ENCODE assay signal across 7 cellular contexts in the genomic region with DNA sequence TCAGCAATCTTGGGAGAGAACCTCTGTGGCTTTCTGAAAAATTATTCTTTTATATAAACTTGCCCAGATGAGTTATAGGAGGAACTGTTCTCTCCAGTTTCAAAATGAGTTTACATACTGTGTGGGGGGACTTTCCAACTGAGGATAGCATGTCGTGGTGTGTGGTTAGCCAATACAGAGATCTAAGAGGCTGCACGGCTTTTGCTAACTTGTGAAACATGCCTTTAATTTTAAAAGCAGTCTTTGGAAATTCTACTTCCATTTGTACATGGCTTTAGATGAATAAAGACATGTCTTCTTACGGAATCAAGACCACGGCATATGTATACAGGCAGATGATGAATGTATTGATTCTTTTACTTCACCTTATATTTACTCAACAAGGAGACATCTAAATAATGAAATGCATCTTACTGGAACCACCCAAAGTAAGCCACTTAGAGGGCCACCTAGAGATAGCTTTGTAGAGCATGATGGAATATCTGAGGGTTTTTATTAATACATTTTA. TPM values are rescaled to one million over a fixed set of nuclear protein-coding genes. Genes with fewer than 3 reads are reported as not detected.
DNase-seq lines count a peak whose midpoint lies in the region; ATAC-seq and TF ChIP-seq lines count a peak whose summit lies in the region.

No MANE protein-coding gene starts in this region.

- H3K27ac ChIP-seq in lower lobe of right lung: no peak overlapping the region

- CTCF ChIA-PET in activated B cell treated with CpG ODN at 0.5 μM for 24 hours (lab: Charles Lee): interaction anchor here (1.0 to 1.7 kb wide), 3 partner anchors 22 to 230 kb away, joined by 3 to 4 read pairs (median 3); no protein-coding TSS in a partner anchor

- POLR2A ChIA-PET in activated B cell treated with CpG ODN at 0.5 μM for 24 hours (lab: Charles Lee): interaction anchor here (0.8 to 2.8 kb wide), 9 partner anchors 9 to 227 kb away, joined by 4 to 28 read pairs (median 10); a partner anchor contains a TSS

- no peaks in the 10 kb centered on the region for H3K9me3 ChIP-seq in lower lobe of right lung

- no peak for TF ChIP-seq CTCF in activated B cell treated with CpG ODN at 0.5 μM for 24 hours (IDR thresholded peaks at IDR 0.05)
- no peak for TF ChIP-seq CTCF in lower lobe of right lung (IDR thresholded peaks at IDR 0.05)

- no peaks in the 10 kb centered on the region for H3K9me3 Mint-ChIP-seq in activated B cell treated with CpG ODN at 0.5 μM for 24 hours

- H3K27me3 Mint-ChIP-seq in activated B cell treated with CpG ODN at 0.5 μM for 24 hours: no peaks in the 10 kb centered on the region

- H3K36me3 Mint-ChIP-seq in activated B cell treated with CpG ODN at 0.5 μM for 24 hours (ENCODE audit: low read depth): peaks cover 8% of the 10 kb centered on the region

- peak overlapping the region; percentile 81 for H3K4me3 Mint-ChIP-seq in activated B cell treated with CpG ODN at 0.5 μM for 24 hours

- DNase-seq in activated B cell treated with CpG ODN at 0.5 μM for 24 hours (no peak), lower lobe of right lung (no peak), NCI-H2171 (lab: John Stamatoyannopoulos, UW) (no peak), Right ventricle myocardium inferior (ENCODE audit: missing footprints) (no peak), mesenteric fat pad (ENCODE audit: low spot score) (no peak)

- ATAC-seq in GM19351 (IDR thresholded peaks at IDR 0.05; ENCODE audit: unreplicated experiment) (peak; percentile 87), HG03108 (IDR thresholded peaks at IDR 0.05; ENCODE audit: unreplicated experiment) (peak; percentile 63), activated B cell treated with CpG ODN at 0.5 μM for 24 hours (ENCODE audit: low read depth) (peak; percentile 79), lower lobe of right lung (peak; percentile 75 to 84), Right ventricle myocardium inferior (no peak)

- peaks cover 15% of the 10 kb centered on the region for H3K4me1 ChIP-seq in lower lobe of right lung

- peaks cover 78% of the 10 kb centered on the region for H3K4me1 Mint-ChIP-seq in activated B cell treated with CpG ODN at 0.5 μM for 24 hours

- no peaks in the 10 kb centered on the region for H3K36me3 ChIP-seq in lower lobe of right lung

- no peak overlapping the region for H3K4me3 ChIP-seq in lower lobe of right lung

- no peaks in the 10 kb centered on the region for H3K27me3 ChIP-seq in lower lobe of right lung (ENCODE audit: low read depth)

- H3K27ac Mint-ChIP-seq in activated B cell treated with CpG ODN at 0.5 μM for 24 hours: peak overlapping the region; percentile 97

- intact Hi-C loops in activated B cell treated with CpG ODN at 0.5 μM for 24 hours (cut with micrococcal nuclease) (loop anchor here (1.0 to 2.0 kb wide), 5 partner anchors 8 to 175 kb away; no protein-coding TSS in a partner anchor), lower lobe of right lung (cut with DNase I) (no loop called here), Right ventricle myocardium inferior (cut with DNase I) (no loop called here)

RNA-seq across cellular contexts. Expression of a gene that starts 39.8 kb away (rescaled TPM):
- total RNA-seq in activated B cell treated with CpG ODN at 0.5 μM for 24 hours (90.3 and 91.0 TPM in 2 replicates), lower lobe of right lung (22.8 TPM), Right ventricle myocardium inferior (8.3 TPM), mesenteric fat pad (27.3 TPM)
